Comparison of ENCODE assay signal across 28 cellular contexts in genomic region chr14:86933460-86933859, GRCh38.
A peak's percentile ranks its signal among the peaks of the same experiment; 100 is the strongest.
DNase-seq lines count a peak whose midpoint lies in the region; ATAC-seq and TF ChIP-seq lines count a peak whose summit lies in the region.
"Had no signal": no experiment of that assay in that cellular context is flagged by ENCODE, and none has a peak within 500 bp of the region (broad histone marks: within the 10 kb centered on the region; RNA-seq: fewer than 3 reads in every experiment).

No MANE protein-coding gene starts in this region.

- no peak overlapping the region for H2BK12ac ChIP-seq in mesenchymal stem cell (ENCODE audit: low read length in 2 of 2)

- H3K4ac ChIP-seq in IMR-90 (ENCODE audit: low read depth, low read length) = no peak overlapping the region
- no peak overlapping the region for H3K4ac ChIP-seq in mesenchymal stem cell (ENCODE audit: low read depth in 1 of 2, low read length in 2 of 2)

- H3K27me3 ChIP-seq in IMR-90 (ENCODE audit: control insufficient read depth, insufficient read depth, low read length) = no peaks in the 10 kb centered on the region
- H3K27me3 ChIP-seq in mesenchymal stem cell (ENCODE audit: control insufficient read depth in 1 of 2, insufficient read depth in 1 of 2, low read length in 2 of 2) = no peaks in the 10 kb centered on the region
- H3K27me3 ChIP-seq in gastroesophageal sphincter = no peaks in the 10 kb centered on the region
- H3K27me3 ChIP-seq: BLaER1, Peyer's patch, SJCRH30 had no signal

- in situ Hi-C loops in IMR-90 (cut with MboI; ENCODE audit: low sequenced_read_pairs) = no loop called here

- dilution Hi-C loops in IMR-90 (cut with HindIII; ENCODE audit: low sequenced_read_pairs, unreplicated experiment) = no loop called here

- H3K23ac ChIP-seq in IMR-90 (ENCODE audit: low read depth, low read length) (no peak overlapping the region), mesenchymal stem cell (ENCODE audit: low read length in 2 of 2) (no peak overlapping the region)

- intact Hi-C loops in IMR-90 (cut with micrococcal nuclease) = no loop called here

- H3K27ac ChIP-seq in IMR-90 (ENCODE audit: insufficient read depth, low read length) (no peak overlapping the region), mesenchymal stem cell (ENCODE audit: low read length, poor library complexity, severe bottlenecking) (peak overlapping the region; percentile 47), gastroesophageal sphincter (no peak overlapping the region)
- H3K27ac ChIP-seq: 22Rv1, BLaER1, Peyer's patch, SJCRH30 had no signal

- H3K9ac ChIP-seq in IMR-90 (ENCODE audit: low read depth, low read length) (no peak overlapping the region), mesenchymal stem cell (ENCODE audit: low read length) (no peak overlapping the region)
- H3K9ac ChIP-seq: BLaER1 had no signal

- no peak for TF ChIP-seq EP300 in gastroesophageal sphincter (IDR thresholded peaks at IDR 0.05)

- H2BK5ac ChIP-seq in IMR-90 (ENCODE audit: low read depth, low read length, poor library complexity, severe bottlenecking) (no peak overlapping the region), mesenchymal stem cell (ENCODE audit: low read depth, low read length, poor library complexity, severe bottlenecking) (no peak overlapping the region)

- H3K18ac ChIP-seq in IMR-90 (ENCODE audit: low read depth, low read length) (no peak overlapping the region), mesenchymal stem cell (ENCODE audit: low read depth in 1 of 2, low read length in 2 of 2) (no peak overlapping the region)

- no peaks in the 10 kb centered on the region for H3K9me1 ChIP-seq in IMR-90 (ENCODE audit: insufficient read depth, low read length)

- H3K9me3 ChIP-seq in IMR-90 (ENCODE audit: control insufficient read depth, insufficient read depth, low read length) = no peaks in the 10 kb centered on the region
- no peaks in the 10 kb centered on the region for H3K9me3 ChIP-seq in mesenchymal stem cell (ENCODE audit: control insufficient read depth, low read length)
- H3K9me3 ChIP-seq in gastroesophageal sphincter = no peaks in the 10 kb centered on the region
- H3K9me3 ChIP-seq: BLaER1, Caco-2, Peyer's patch, SJCRH30 had no signal

- TF ChIP-seq CTCF in IMR-90 (conservative IDR thresholded peaks at IDR 0.05; ENCODE audit: low read depth, low read length) (no peak), gastroesophageal sphincter (IDR thresholded peaks at IDR 0.05) (no peak)

- BruUV-seq in IMR-90 (replicated peaks; lab: Mats Ljungman, UMichigan) = no TSS peak

- TF ChIP-seq RAD21 in IMR-90 (IDR thresholded peaks at IDR 0.05; ENCODE audit: low read length) = no peak

- H3K4me3 ChIP-seq in IMR-90 (ENCODE audit: insufficient read depth, low read depth, low read length) = no peak overlapping the region
- H3K4me3 ChIP-seq in mesenchymal stem cell (ENCODE audit: insufficient read depth in 1 of 2, low read depth in 1 of 2, low read length in 2 of 2) = no peak overlapping the region
- H3K4me3 ChIP-seq in gastroesophageal sphincter = no peak overlapping the region
- H3K4me3 ChIP-seq: BLaER1, GM23338, Peyer's patch, SJCRH30 had no signal

- no peak overlapping the region for H4K5ac ChIP-seq in IMR-90 (ENCODE audit: low read depth, low read length)

- H3K4me1 ChIP-seq in IMR-90 (ENCODE audit: control insufficient read depth, insufficient read depth, low read length) (peaks cover 2% of the 10 kb centered on the region; the same call in 1 of the 2 replicates), mesenchymal stem cell (ENCODE audit: control insufficient read depth, insufficient read depth, low read depth, low read length) (peaks cover 2% of the 10 kb centered on the region), gastroesophageal sphincter (no peaks in the 10 kb centered on the region)
- H3K4me1 ChIP-seq: BLaER1, Caco-2, Peyer's patch had no signal

- ATAC-seq in IMR-90 (ENCODE audit: low read depth) (peak; percentile 54; the same call in 1 of the 2 replicates), gastroesophageal sphincter (no peak)
- ATAC-seq: CD8-positive, alpha-beta T cell; GM23338; HCT116; HepG2; SK-N-SH treated with all-trans-retinoic acid at 6 μM for 48 hours had no signal

- H2AK5ac ChIP-seq in IMR-90 (ENCODE audit: low read depth, low read length) (no peak overlapping the region), mesenchymal stem cell (ENCODE audit: low read length, severe bottlenecking) (no peak overlapping the region)

- no peak for TF ChIP-seq POLR2A in IMR-90 (IDR thresholded peaks at IDR 0.05; ENCODE audit: low read depth, low read length)
- no peak for TF ChIP-seq POLR2A in gastroesophageal sphincter (IDR thresholded peaks at IDR 0.05)

- H4K20me1 ChIP-seq in IMR-90 (ENCODE audit: insufficient read depth, low read length) = no peaks in the 10 kb centered on the region
- H4K20me1 ChIP-seq: BLaER1 had no signal

- no peaks in the 10 kb centered on the region for H3K79me1 ChIP-seq in IMR-90 (ENCODE audit: low read depth in 1 of 2, low read length in 2 of 2)
- no peaks in the 10 kb centered on the region for H3K79me1 ChIP-seq in mesenchymal stem cell (replicated peaks; ENCODE audit: low read length, poor library complexity, severe bottlenecking)

- H3K14ac ChIP-seq in IMR-90 (replicated peaks; ENCODE audit: low read depth, low read length) (no peak overlapping the region), mesenchymal stem cell (ENCODE audit: low read length in 2 of 2) (no peak overlapping the region)

- peak; percentile 24 for DNase-seq in DMS53 (lab: John Stamatoyannopoulos, UW)
- no peak for DNase-seq in DMS53 treated with DMSO at 0.1 percent for 48 hours (lab: John Stamatoyannopoulos, UW; ENCODE audit: unreplicated experiment)
- DNase-seq in IMR-90 = peak; percentile 6
- peak; percentile 2 for DNase-seq in astrocyte of the hippocampus (ENCODE audit: low read depth, low spot score)
- no peak for DNase-seq in mesenchymal stem cell
- DNase-seq in NCI-H187 treated with DMSO at 0.1 percent for 48 hours (lab: John Stamatoyannopoulos, UW) = no peak
- no peak for DNase-seq in T-helper 2 cell
- DNase-seq: Caco-2; CD8-positive, alpha-beta T cell; GF-D8; KBM-7; MV-4-11; NCI-H1105; NCI-H1436 treated with DMSO at 0.1 percent for 48 hours; NCI-H1930; NCI-H2107; NCI-H446 treated with DMSO at 0.1 percent for 48 hours; NCI-H526; NCI-H82; Peyer's patch; SJCRH30 had no signal

- no peak overlapping the region for H2BK20ac ChIP-seq in IMR-90 (ENCODE audit: low read depth, low read length)

- H2BK120ac ChIP-seq in IMR-90 (ENCODE audit: low read depth, low read length) = no peak overlapping the region
- H2BK120ac ChIP-seq in mesenchymal stem cell (ENCODE audit: low read depth, low read length) = no peak overlapping the region

- CTCF ChIA-PET in IMR-90 (lab: Yijun Ruan, JAX) = interaction anchor here (0.6 to 1.2 kb wide), 3 partner anchors 9 to 738 kb away, joined by 3 read pairs; no protein-coding TSS in a partner anchor

- H2AFZ ChIP-seq in IMR-90 (replicated peaks; ENCODE audit: low read length, poor library complexity) (no peak overlapping the region), mesenchymal stem cell (ENCODE audit: low read depth, low read length) (no peak overlapping the region)
- H2AFZ ChIP-seq: GM23338 had no signal

- H2BK15ac ChIP-seq in IMR-90 (ENCODE audit: low read depth, low read length) (no peak overlapping the region), mesenchymal stem cell (ENCODE audit: low read depth, poor library complexity, severe bottlenecking) (no peak overlapping the region)

- H4K8ac ChIP-seq in IMR-90 (ENCODE audit: low read depth in 2 of 2, low read length in 2 of 2) = no peak overlapping the region
- H4K8ac ChIP-seq in mesenchymal stem cell (ENCODE audit: low read length) = no peak overlapping the region

- H3K36me3 ChIP-seq in IMR-90 (ENCODE audit: control insufficient read depth, insufficient read depth, low read length) (no peaks in the 10 kb centered on the region), mesenchymal stem cell (ENCODE audit: control insufficient read depth in 1 of 2, insufficient read depth in 2 of 2, low read depth in 1 of 2, low read length in 2 of 2) (no peaks in the 10 kb centered on the region), gastroesophageal sphincter (no peaks in the 10 kb centered on the region)
- H3K36me3 ChIP-seq: BLaER1, Peyer's patch, SJCRH30 had no signal

- no CpG with 5 or more reads among the region's 2 CpGs for WGBS in IMR-90 (ENCODE audit: extremely low coverage in 2 of 2, insufficient read length in 1 of 2), 2 experiments
- WGBS in mesenchymal stem cell = 82% methylated on average over 2 of the region's 2 CpGs
- 95 to 97% methylated on average over 2 of the region's 2 CpGs for WGBS in gastroesophageal sphincter (ENCODE audit: low coverage in 1 of 2), 2 donors

- no peak overlapping the region for H3K56ac ChIP-seq in IMR-90 (ENCODE audit: extremely low read depth, insufficient read depth, low read length)

- H4K91ac ChIP-seq in IMR-90 (ENCODE audit: insufficient read depth, low read depth, low read length) (no peak overlapping the region), mesenchymal stem cell (ENCODE audit: low read length) (no peak overlapping the region)

- POLR2A ChIA-PET in IMR-90 (lab: Charles Lee; ENCODE audit: unreplicated experiment) = interaction anchor here (0.6 kb wide), 1 partner anchor 1344 kb away, joined by 3 read pairs; no protein-coding TSS in a partner anchor

- H2AK9ac ChIP-seq in IMR-90 (replicated peaks; ENCODE audit: low read depth, low read length, poor library complexity) = no peak overlapping the region

- H3K4me2 ChIP-seq in IMR-90 (ENCODE audit: low read depth, low read length) (no peak overlapping the region), mesenchymal stem cell (ENCODE audit: low read length, poor library complexity, severe bottlenecking) (no peak overlapping the region)
- H3K4me2 ChIP-seq: BLaER1, GM23338 had no signal

TF ChIP-seq in IMR-90, 13 proteins besides CTCF, POLR2A, EP300 and RAD21:
- TF ChIP-seq CEBPB (IDR thresholded peaks at IDR 0.05; ENCODE audit: low read depth, low read length) (no peak), BHLHE40 (IDR thresholded peaks at IDR 0.05; ENCODE audit: low read depth, low read length) (no peak)
TF ChIP-seq in IMR-90: peak in this region for 0.

Comparison
In these comparisons a context has a peak if more than half of its experiments do, and no peak if none do; other contexts are left out.
1. DNase-seq: peak in DMS53 (single experiment), IMR-90 (single experiment) and astrocyte of the hippocampus (single experiment); none in DMS53 treated with DMSO at 0.1 percent for 48 hours (single experiment), mesenchymal stem cell (single experiment), NCI-H187 treated with DMSO at 0.1 percent for 48 hours (single experiment) and T-helper 2 cell (0 of 5).